ENCODE assay signal across 15 cellular contexts in genomic region chr20:56631318-56631989, GRCh38. TPM values are rescaled to one million over a fixed set of nuclear protein-coding genes. Genes with fewer than 3 reads are reported as not detected.
A peak's percentile ranks its signal among the peaks of the same experiment; 100 is the strongest.
DNase-seq lines count a peak whose midpoint lies in the region; TF ChIP-seq lines count a peak whose summit lies in the region.
"Had no signal": no experiment of that assay in that cellular context is flagged by ENCODE, and none has a peak within 500 bp of the region (broad histone marks: within the 10 kb centered on the region; RNA-seq: fewer than 3 reads in every experiment).

No MANE protein-coding gene starts in this region.

- no peak for TF ChIP-seq EP300 in sigmoid colon (IDR thresholded peaks at IDR 0.05)

- WGBS in iPS DF 6.9 (ENCODE audit: insufficient coverage, insufficient read length) = no CpG with 5 or more reads among the region's 48 CpGs
- WGBS in sigmoid colon, 2 donors = 32 to 75% methylated on average over 48 of the region's 48 CpGs

- H3K36me3 ChIP-seq in H7 (replicated peaks; ENCODE audit: control insufficient read depth, insufficient read depth, low read length) = peaks cover 4% of the 10 kb centered on the region
- H3K36me3 ChIP-seq in iPS DF 6.9 (ENCODE audit: control insufficient read depth, insufficient read depth, low read length) = no peaks in the 10 kb centered on the region
- H3K36me3 ChIP-seq in sigmoid colon = peaks cover 0 to 4% (median 0%) of the 10 kb centered on the region in 4 donors
- H3K36me3 ChIP-seq: left lung had no signal

- H3K27ac ChIP-seq in iPS DF 6.9 (ENCODE audit: low read length) (no peak overlapping the region), sigmoid colon (peak overlapping the region; percentile 76 to 83 (median 82))
- H3K27ac ChIP-seq: left lung had no signal

- no peak for TF ChIP-seq CTCF in astrocyte of the cerebellum (IDR thresholded peaks at IDR 0.05; ENCODE audit: low read depth, low read length, missing control alignments)
- no peak for TF ChIP-seq CTCF in sigmoid colon (IDR thresholded peaks at IDR 0.05)

- DNase-seq in H7 (peak; percentile 85), astrocyte of the cerebellum (ENCODE audit: low read depth) (no peak), iPS DF 6.9 (ENCODE audit: low read depth, low spot score) (no peak), sigmoid colon (no peak), NCI-H226 (no peak), cerebellar nuclear complex (lab: John Stamatoyannopoulos, UW) (no peak), SKM-1 (lab: John Stamatoyannopoulos, UW; ENCODE audit: unreplicated experiment) (no peak), DMS 273 treated with DMSO at 0.1 percent for 48 hours (lab: John Stamatoyannopoulos, UW) (no peak)
- DNase-seq: anterior cingulate cortex; left lung; NCI-H146; NK-92 treated with Interleukin-12 subunit alpha and Interleukin-12 subunit beta, amount 100 ng/mL, for 24 hours; T-helper 17 cell had no signal

- in situ Hi-C loops in astrocyte of the cerebellum (cut with HindIII; ENCODE audit: low sequenced_read_pairs) = no loop called here

- H3K9me3 ChIP-seq in iPS DF 6.9 (ENCODE audit: control insufficient read depth, insufficient read depth, low read length) (no peaks in the 10 kb centered on the region), sigmoid colon (no peaks in the 10 kb centered on the region)
- H3K9me3 ChIP-seq: left lung had no signal

- peaks cover 7% of the 10 kb centered on the region for H3K4me1 ChIP-seq in iPS DF 6.9 (ENCODE audit: control insufficient read depth, insufficient read depth, low read length)
- H3K4me1 ChIP-seq in sigmoid colon = peaks cover 0 to 56% (median 52%) of the 10 kb centered on the region in 4 donors

- H3K4me3 ChIP-seq in H7 (ENCODE audit: insufficient read depth, low read depth, low read length) (peak overlapping the region; percentile 90), astrocyte of the cerebellum (ENCODE audit: low read depth, low read length) (peak overlapping the region; percentile 83), iPS DF 6.9 (ENCODE audit: low read length) (peak overlapping the region; percentile 78; the same call in 1 of the 2 replicates), sigmoid colon (peak overlapping the region; percentile 59 to 68 (median 64))

- intact Hi-C loops in sigmoid colon (cut with DNase I) = loop anchor here (2.0 to 5.0 kb wide), 5 partner anchors 157 to 341 kb away; no protein-coding TSS in a partner anchor

- H3K27me3 ChIP-seq in H7 (ENCODE audit: control insufficient read depth, insufficient read depth, low read length) = peaks cover 32% of the 10 kb centered on the region
- H3K27me3 ChIP-seq in iPS DF 6.9 (ENCODE audit: control insufficient read depth, insufficient read depth, low read length) = peaks cover 24% of the 10 kb centered on the region
- peaks cover 27 to 83% (median 55%) of the 10 kb centered on the region in 3 donors for H3K27me3 ChIP-seq in sigmoid colon

- no peak for TF ChIP-seq POLR2A in sigmoid colon (IDR thresholded peaks at IDR 0.05)

RNA-seq across cellular contexts. Expression of gene TFAP2C, which starts 2.3 kb away (rescaled TPM):
- 23.6 and 38.4 TPM in 2 replicates for total RNA-seq in H7 (2014; rRNA removed; shearing (Covaris generic))
- 1 to 10 TPM; 1.6 to 5.3 (median 3.5) TPM for total RNA-seq in sigmoid colon
- polyA plus RNA-seq in sigmoid colon = under 1 TPM in 1 of 3 donors, not detected in 2; 0.99 TPM
- total RNA-seq: activated CD8-positive, alpha-beta memory T cell treated with anti-CD3 and anti-CD28 coated beads for 36 hours; pulmonary artery endothelial cell; T-helper 17 cell had no signal
